11 cellular contexts compared by ENCODE assay signal in the genomic region with DNA sequence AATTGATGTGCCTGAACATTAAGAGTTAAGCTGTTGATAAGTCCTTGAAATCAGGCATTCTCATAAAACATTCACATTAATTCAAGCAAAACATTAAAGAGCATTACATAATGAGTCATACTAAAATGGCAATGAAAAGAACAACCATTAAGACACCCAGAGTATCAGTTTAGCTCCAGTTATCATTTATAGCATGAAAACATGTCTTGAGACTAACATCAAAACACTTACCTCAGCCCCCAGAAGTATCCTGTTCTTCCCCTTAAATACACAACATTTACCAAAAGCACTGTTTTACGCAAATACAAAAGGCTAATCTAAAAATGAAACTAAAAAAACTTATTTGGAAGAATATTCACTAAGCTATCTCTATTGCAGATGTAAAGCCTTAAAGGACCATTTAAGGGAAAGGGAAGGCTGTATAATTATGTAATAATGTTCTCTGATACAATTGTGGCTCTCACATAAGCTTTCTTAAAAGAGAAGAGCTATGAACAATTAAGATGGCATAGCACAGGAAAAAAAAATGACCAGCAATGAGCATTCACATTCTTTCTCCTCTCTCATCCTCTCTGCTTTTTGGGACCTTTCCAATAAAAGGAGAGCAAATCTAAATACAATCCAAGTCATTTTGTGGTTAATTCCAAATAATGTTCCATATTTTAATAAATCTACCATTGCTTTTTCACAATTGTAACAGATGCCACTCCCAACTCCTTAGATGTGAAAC. TPM values are rescaled to one million over a fixed set of nuclear protein-coding genes. Genes with fewer than 3 reads are reported as not detected.
DNase-seq lines count a peak whose midpoint lies in the region; ATAC-seq lines count a peak whose summit lies in the region.
"Had no signal": no experiment of that assay in that cellular context is flagged by ENCODE, and none has a peak within 500 bp of the region (broad histone marks: within the 10 kb centered on the region; RNA-seq: fewer than 3 reads in every experiment).

No MANE protein-coding gene starts in this region.

- ATAC-seq in GM18520 (IDR thresholded peaks at IDR 0.05; ENCODE audit: unreplicated experiment), result peak; percentile 43
- ATAC-seq in HG02759 (IDR thresholded peaks at IDR 0.05; ENCODE audit: unreplicated experiment), result peak; percentile 52
- ATAC-seq in activated T-helper 17 cell treated with anti-CD3 and anti-CD28 coated beads, Interleukin-2, amount 50 U/mL, for 72 hours (replicated peaks), result peak; percentile 46
- ATAC-seq in GM18909 (IDR thresholded peaks at IDR 0.05; ENCODE audit: poor library complexity, unreplicated experiment), result no peak

- H3K4me3 ChIP-seq in skeletal muscle satellite cell (ENCODE audit: low read length), result peak overlapping the region; percentile 3

- no peaks in the 10 kb centered on the region for H3K27me3 Mint-ChIP-seq in activated T-helper 17 cell treated with anti-CD3 and anti-CD28 coated beads, Interleukin-2, amount 50 U/mL, for 72 hours
- no peaks in the 10 kb centered on the region for H3K27me3 Mint-ChIP-seq in T-helper 2 cell treated with Interferon-gamma antibody and Interleukin-4, amounts not matched to agents 5 μg/mL and 100 μg/mL, for 36 hours (ENCODE audit: low read depth)
- H3K27me3 Mint-ChIP-seq: activated naive CD4-positive, alpha-beta T cell treated with anti-CD3 and anti-CD28 coated beads, Interleukin-2, amount 10 ng/mL, durations not matched to agents 7 days and 5 days; T-cell had no signal

- H3K36me3 Mint-ChIP-seq in activated T-helper 17 cell treated with anti-CD3 and anti-CD28 coated beads, Interleukin-2, amount 50 U/mL, for 72 hours (ENCODE audit: low read depth), result no peaks in the 10 kb centered on the region
- H3K36me3 Mint-ChIP-seq in T-helper 2 cell treated with Interferon-gamma antibody and Interleukin-4, amounts not matched to agents 5 μg/mL and 100 μg/mL, for 36 hours (ENCODE audit: low read depth), result no peaks in the 10 kb centered on the region
- H3K36me3 Mint-ChIP-seq: activated naive CD4-positive, alpha-beta T cell treated with anti-CD3 and anti-CD28 coated beads, Interleukin-2, amount 10 ng/mL, durations not matched to agents 7 days and 5 days had no signal

- H3K9me3 Mint-ChIP-seq in activated T-helper 17 cell treated with anti-CD3 and anti-CD28 coated beads, Interleukin-2, amount 50 U/mL, for 72 hours, result no peaks in the 10 kb centered on the region
- H3K9me3 Mint-ChIP-seq in T-helper 2 cell treated with Interferon-gamma antibody and Interleukin-4, amounts not matched to agents 5 μg/mL and 100 μg/mL, for 36 hours, result no peaks in the 10 kb centered on the region
- H3K9me3 Mint-ChIP-seq: activated naive CD4-positive, alpha-beta T cell treated with anti-CD3 and anti-CD28 coated beads, Interleukin-2, amount 10 ng/mL, durations not matched to agents 7 days and 5 days; T-cell had no signal

- H3K36me3 ChIP-seq in skeletal muscle satellite cell (ENCODE audit: insufficient read depth, low read length), result no peaks in the 10 kb centered on the region

- H3K9ac ChIP-seq in skeletal muscle satellite cell (ENCODE audit: low read depth, low read length), result no peak overlapping the region

- H3K4me3 Mint-ChIP-seq in activated T-helper 17 cell treated with anti-CD3 and anti-CD28 coated beads, Interleukin-2, amount 50 U/mL, for 72 hours, result peak overlapping the region; percentile 47
- no peak overlapping the region for H3K4me3 Mint-ChIP-seq in T-helper 2 cell treated with Interferon-gamma antibody and Interleukin-4, amounts not matched to agents 5 μg/mL and 100 μg/mL, for 36 hours
- H3K4me3 Mint-ChIP-seq: activated naive CD4-positive, alpha-beta T cell treated with anti-CD3 and anti-CD28 coated beads, Interleukin-2, amount 10 ng/mL, durations not matched to agents 7 days and 5 days had no signal

- no peaks in the 10 kb centered on the region for H3K27me3 ChIP-seq in skeletal muscle satellite cell (ENCODE audit: control insufficient read depth, insufficient read depth, low read length)

- no peak for DNase-seq in T-helper 2 cell treated with Interferon-gamma antibody and Interleukin-4, amounts not matched to agents 5 μg/mL and 100 μg/mL, for 36 hours (ENCODE audit: low spot score)
- no peak for DNase-seq in pons (ENCODE audit: low spot score)
- DNase-seq: activated naive CD4-positive, alpha-beta T cell treated with anti-CD3 and anti-CD28 coated beads, Interleukin-2, amount 10 ng/mL, durations not matched to agents 7 days and 5 days; NCI-H2029; stimulated activated CD4-positive, alpha-beta T cell treated with anti-CD3 and anti-CD28 coated beads, Interleukin-2, amount 100 ng/mL, for 48 hours; T-cell had no signal

- H3K9me3 ChIP-seq in skeletal muscle satellite cell (replicated peaks; ENCODE audit: low read length), result no peaks in the 10 kb centered on the region

- peak overlapping the region; percentile 13 for H3K27ac Mint-ChIP-seq in activated T-helper 17 cell treated with anti-CD3 and anti-CD28 coated beads, Interleukin-2, amount 50 U/mL, for 72 hours
- H3K27ac Mint-ChIP-seq in T-helper 2 cell treated with Interferon-gamma antibody and Interleukin-4, amounts not matched to agents 5 μg/mL and 100 μg/mL, for 36 hours, result no peak overlapping the region
- H3K27ac Mint-ChIP-seq: activated naive CD4-positive, alpha-beta T cell treated with anti-CD3 and anti-CD28 coated beads, Interleukin-2, amount 10 ng/mL, durations not matched to agents 7 days and 5 days; T-cell had no signal

- H3K4me1 ChIP-seq in skeletal muscle satellite cell (ENCODE audit: control insufficient read depth, insufficient read depth, low read length), result peaks cover 12% of the 10 kb centered on the region

- peaks cover 12% of the 10 kb centered on the region for H3K4me1 Mint-ChIP-seq in activated T-helper 17 cell treated with anti-CD3 and anti-CD28 coated beads, Interleukin-2, amount 50 U/mL, for 72 hours
- peaks cover 13% of the 10 kb centered on the region for H3K4me1 Mint-ChIP-seq in T-helper 2 cell treated with Interferon-gamma antibody and Interleukin-4, amounts not matched to agents 5 μg/mL and 100 μg/mL, for 36 hours (ENCODE audit: low read depth)

- H3K4me2 ChIP-seq in skeletal muscle satellite cell (ENCODE audit: low read length), result peak overlapping the region; percentile 49

RNA-seq across cellular contexts. Expression of a gene that starts 23.7 kb away (rescaled TPM):
- total RNA-seq in activated T-helper 17 cell treated with anti-CD3 and anti-CD28 coated beads, Interleukin-2, amount 50 U/mL, for 72 hours, result 10 to 100 TPM; 23.8 to 34.0 TPM
- total RNA-seq in skeletal muscle satellite cell (2012; rRNA removed), result 26.4 and 28.0 TPM in 2 replicates
